ENCODE assay signal across 1 cellular context in the genomic region with DNA sequence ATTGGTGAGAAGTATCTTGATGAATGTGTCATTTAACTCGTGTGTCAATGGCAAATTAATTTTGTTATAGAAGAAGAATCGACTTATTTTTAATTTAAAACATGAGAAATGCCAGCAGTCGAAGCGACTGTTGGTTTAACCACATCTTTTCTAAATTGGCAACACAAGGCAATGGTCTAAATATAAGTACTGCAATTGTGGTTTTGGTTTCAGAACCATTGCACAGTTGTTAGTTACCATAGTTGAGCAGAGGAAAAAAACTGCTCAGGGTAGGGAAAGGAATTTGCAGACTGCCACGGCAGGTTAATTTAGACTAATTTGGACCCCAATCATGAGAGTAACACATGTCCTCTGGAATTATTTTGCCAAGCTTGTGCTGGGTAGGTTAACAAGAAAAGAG.
TF ChIP-seq lines count a peak whose summit lies in the region.

No MANE protein-coding gene starts in this region.

TF ChIP-seq in HepG2, 621 proteins besides CTCF, POLR2A, EP300 and RAD21 (continued from another document):
- TF ChIP-seq, protein P1, sequence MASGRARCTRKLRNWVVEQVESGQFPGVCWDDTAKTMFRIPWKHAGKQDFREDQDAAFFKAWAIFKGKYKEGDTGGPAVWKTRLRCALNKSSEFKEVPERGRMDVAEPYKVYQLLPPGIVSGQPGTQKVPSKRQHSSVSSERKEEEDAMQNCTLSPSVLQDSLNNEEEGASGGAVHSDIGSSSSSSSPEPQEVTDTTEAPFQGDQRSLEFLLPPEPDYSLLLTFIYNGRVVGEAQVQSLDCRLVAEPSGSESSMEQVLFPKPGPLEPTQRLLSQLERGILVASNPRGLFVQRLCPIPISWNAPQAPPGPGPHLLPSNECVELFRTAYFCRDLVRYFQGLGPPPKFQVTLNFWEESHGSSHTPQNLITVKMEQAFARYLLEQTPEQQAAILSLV (CRISPR knock-in tag; IDR thresholded peaks at IDR 0.05; ENCODE audit: borderline replicate concordance), result no peak
- TF ChIP-seq FOXC1 (CRISPR knock-in tag; IDR thresholded peaks at IDR 0.05; ENCODE audit: borderline replicate concordance), result no peak
- no peak for TF ChIP-seq RELA (CRISPR knock-in tag; IDR thresholded peaks at IDR 0.05)
- no peak for TF ChIP-seq ZNF501 (CRISPR knock-in tag; IDR thresholded peaks at IDR 0.05)
- TF ChIP-seq SMYD3 (CRISPR knock-in tag; IDR thresholded peaks at IDR 0.05), result no peak
- TF ChIP-seq ZFP1 (CRISPR knock-in tag; IDR thresholded peaks at IDR 0.05), result no peak
- no peak for TF ChIP-seq MLLT10 (CRISPR knock-in tag; IDR thresholded peaks at IDR 0.05)
- TF ChIP-seq ZNF143 (CRISPR knock-in tag; IDR thresholded peaks at IDR 0.05), result no peak
- TF ChIP-seq ARNTL (CRISPR knock-in tag; IDR thresholded peaks at IDR 0.05), result no peak
- no peak for TF ChIP-seq ZNF550 (CRISPR knock-in tag; IDR thresholded peaks at IDR 0.05; ENCODE audit: borderline replicate concordance)
- no peak for TF ChIP-seq BCL6 (CRISPR knock-in tag; IDR thresholded peaks at IDR 0.05)
- TF ChIP-seq ZNF12 (CRISPR knock-in tag; IDR thresholded peaks at IDR 0.05), result no peak
- TF ChIP-seq MTA3 (CRISPR knock-in tag; IDR thresholded peaks at IDR 0.05), result no peak
- no peak for TF ChIP-seq ZNF891 (CRISPR knock-in tag; IDR thresholded peaks at IDR 0.05)
- TF ChIP-seq HES4 (CRISPR knock-in tag; IDR thresholded peaks at IDR 0.05; ENCODE audit: borderline replicate concordance), result no peak
- no peak for TF ChIP-seq REL (CRISPR knock-in tag; conservative IDR thresholded peaks at IDR 0.05)
- no peak for TF ChIP-seq CAMTA2 (CRISPR knock-in tag; IDR thresholded peaks at IDR 0.05; ENCODE audit: borderline replicate concordance)
- TF ChIP-seq, protein P2, sequence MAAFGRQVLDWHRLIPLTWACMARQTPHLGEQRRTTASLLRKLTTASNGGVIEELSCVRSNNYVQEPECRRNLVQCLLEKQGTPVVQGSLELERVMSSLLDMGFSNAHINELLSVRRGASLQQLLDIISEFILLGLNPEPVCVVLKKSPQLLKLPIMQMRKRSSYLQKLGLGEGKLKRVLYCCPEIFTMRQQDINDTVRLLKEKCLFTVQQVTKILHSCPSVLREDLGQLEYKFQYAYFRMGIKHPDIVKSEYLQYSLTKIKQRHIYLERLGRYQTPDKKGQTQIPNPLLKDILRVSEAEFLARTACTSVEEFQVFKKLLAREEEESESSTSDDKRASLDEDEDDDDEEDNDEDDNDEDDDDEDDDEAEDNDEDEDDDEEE (CRISPR knock-in tag; IDR thresholded peaks at IDR 0.05), result no peak
- no peak for TF ChIP-seq GZF1 (CRISPR knock-in tag; IDR thresholded peaks at IDR 0.05)
